ENCODE assay signal across 1 cellular context in genomic region chr6:30744054-30744805, GRCh38.
A peak's percentile ranks its signal among the peaks of the same experiment; 100 is the strongest.
TF ChIP-seq lines count a peak whose summit lies in the region.

A gene with protein sequence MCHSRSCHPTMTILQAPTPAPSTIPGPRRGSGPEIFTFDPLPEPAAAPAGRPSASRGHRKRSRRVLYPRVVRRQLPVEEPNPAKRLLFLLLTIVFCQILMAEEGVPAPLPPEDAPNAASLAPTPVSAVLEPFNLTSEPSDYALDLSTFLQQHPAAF (minus strand): TSS chr6:30744547. CDS start chr6:30744518, 29 bp downstream.

TF ChIP-seq in HCT116, 20 proteins besides CTCF, POLR2A, EP300 and RAD21 (continued from another document):
- TF ChIP-seq ZBTB33 (IDR thresholded peaks at IDR 0.05; ENCODE audit: extremely low read depth, insufficient replicate concordance, low read length): peak; percentile 90
- TF ChIP-seq EZH2 (IDR thresholded peaks at IDR 0.05): no peak
- no peak for TF ChIP-seq SIN3A (IDR thresholded peaks at IDR 0.05; ENCODE audit: low read depth)
- TF ChIP-seq EZH2phosphoT487 (IDR thresholded peaks at IDR 0.05; ENCODE audit: borderline replicate concordance): no peak
- no peak for TF ChIP-seq ELF1 (IDR thresholded peaks at IDR 0.05; ENCODE audit: borderline replicate concordance, low read depth)
- TF ChIP-seq ZFX (IDR thresholded peaks at IDR 0.05): peak; percentile 68
- TF ChIP-seq, protein P1, sequence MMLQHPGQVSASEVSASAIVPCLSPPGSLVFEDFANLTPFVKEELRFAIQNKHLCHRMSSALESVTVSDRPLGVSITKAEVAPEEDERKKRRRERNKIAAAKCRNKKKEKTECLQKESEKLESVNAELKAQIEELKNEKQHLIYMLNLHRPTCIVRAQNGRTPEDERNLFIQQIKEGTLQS (IDR thresholded peaks at IDR 0.05): no peak
- TF ChIP-seq CEBPB (IDR thresholded peaks at IDR 0.05; ENCODE audit: low read depth): no peak
- no peak for TF ChIP-seq REST (IDR thresholded peaks at IDR 0.05; ENCODE audit: low read depth)
- TF ChIP-seq EGR1 (IDR thresholded peaks at IDR 0.05; ENCODE audit: low read depth): no peak
- TF ChIP-seq MAX (IDR thresholded peaks at IDR 0.05): no peak
- no peak for TF ChIP-seq SP1 (IDR thresholded peaks at IDR 0.05; ENCODE audit: low read depth)
- TF ChIP-seq TCF7L2 (IDR thresholded peaks at IDR 0.05; ENCODE audit: borderline replicate concordance, extremely low read depth, insufficient read depth, insufficient read length): peak; percentile 78
- TF ChIP-seq POLR2AphosphoS5 (IDR thresholded peaks at IDR 0.05; ENCODE audit: low read depth, low read length): peak; percentile 99
- TF ChIP-seq JUND (IDR thresholded peaks at IDR 0.05): no peak
- TF ChIP-seq YY1 (IDR thresholded peaks at IDR 0.05; ENCODE audit: extremely low read depth, insufficient replicate concordance, low read depth, low read length): peak; percentile 67
